ENCODE assay signal across 28 cellular contexts in the genomic region with DNA sequence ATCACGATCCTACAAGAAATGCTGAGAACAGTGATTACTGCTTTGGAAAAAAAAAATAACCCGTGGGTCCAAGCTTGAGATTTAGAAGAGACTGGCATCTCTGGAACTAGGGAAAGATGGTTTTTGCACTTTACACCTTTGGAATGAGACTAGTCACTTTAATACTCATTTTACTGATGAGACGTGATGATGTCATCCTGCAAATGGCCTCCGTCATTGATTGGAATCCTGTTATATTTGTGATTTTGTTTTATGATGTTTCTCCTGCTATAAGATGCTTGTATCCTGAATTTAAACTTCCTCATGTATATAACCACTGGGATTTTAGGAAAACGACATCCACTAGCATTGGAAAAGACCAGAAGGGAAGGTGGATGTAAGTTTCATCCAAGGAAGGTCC.
"Had no signal": no experiment of that assay in that cellular context is flagged by ENCODE, and none has a peak within 500 bp of the region (broad histone marks: within the 10 kb centered on the region; RNA-seq: fewer than 3 reads in every experiment).

No MANE protein-coding gene starts in this region.

- FAIRE-seq: frontal cortex, small intestine had no signal

- ATAC-seq: left lobe of liver; lower lobe of right lung; sciatic nerve; stimulated activated memory B cell treated with anti-CD40 and anti-IgM and Interleukin-4, amounts not matched to agents 10 μg/mL and 1 μg/mL and 100 μg/mL, for 72 hours had no signal

- H3K4me2 ChIP-seq: hepatocyte, SK-N-SH had no signal

- H3K4me3 ChIP-seq: adrenal gland, ascending aorta, hepatocyte, lower lobe of right lung, testis, upper lobe of left lung had no signal

- H3K27me3 ChIP-seq: adrenal gland, ascending aorta, brain microvascular endothelial cell, hepatocyte, testis, upper lobe of left lung had no signal

- H3K9me3 Mint-ChIP-seq: immature natural killer cell; naive B cell; stimulated activated memory B cell treated with anti-CD40 and anti-IgM and Interleukin-4, amounts not matched to agents 10 μg/mL and 1 μg/mL and 100 μg/mL, for 72 hours; T-helper 2 cell treated with Interferon-gamma antibody and Interleukin-4, amounts not matched to agents 5 μg/mL and 100 μg/mL, for 36 hours had no signal

- DNase-seq: activated CD4-positive, alpha-beta T cell treated with anti-CD3 and anti-CD28 coated beads for 1 hour; activated CD4-positive, alpha-beta T cell treated with anti-CD3 and anti-CD28 coated beads, Interleukin-2, amount 50 U/mL, for 4 hours; activated CD8-positive, alpha-beta memory T cell treated with anti-CD3 and anti-CD28 coated beads for 24 hours; activated CD8-positive, alpha-beta memory T cell treated with anti-CD3 and anti-CD28 coated beads, Interleukin-2, amount 50 U/mL, for 4 hours; activated gamma-delta T cell treated with Interleukin-2 at 50 U/mL for 16 hours; adrenal gland; brain microvascular endothelial cell; dermis blood vessel endothelial cell; effector CD8-positive, alpha-beta T cell; glutamatergic neuron; immature natural killer cell; lower lobe of right lung; naive B cell; nucleus accumbens; posterior cingulate gyrus; SK-N-SH; small intestine; stimulated activated CD4-positive, alpha-beta T cell treated with anti-CD3 and anti-CD28 coated beads, Interleukin-2, amount 100 ng/mL, for 24 hours; testis; upper lobe of left lung; WERI-Rb-1 had no signal

- H2AFZ ChIP-seq: hepatocyte had no signal

- H3K4me3 Mint-ChIP-seq: immature natural killer cell; stimulated activated memory B cell treated with anti-CD40 and anti-IgM and Interleukin-4, amounts not matched to agents 10 μg/mL and 1 μg/mL and 100 μg/mL, for 72 hours; T-helper 2 cell treated with Interferon-gamma antibody and Interleukin-4, amounts not matched to agents 5 μg/mL and 100 μg/mL, for 36 hours had no signal

- H3K27me3 Mint-ChIP-seq: naive B cell; stimulated activated memory B cell treated with anti-CD40 and anti-IgM and Interleukin-4, amounts not matched to agents 10 μg/mL and 1 μg/mL and 100 μg/mL, for 72 hours had no signal

- H3K9me3 ChIP-seq: adrenal gland, ascending aorta, lower lobe of right lung, SK-N-SH, testis, upper lobe of left lung had no signal

- H3K4me1 ChIP-seq: testis had no signal

- H3K9ac ChIP-seq: SK-N-SH had no signal

- H3K27ac ChIP-seq: adrenal gland, ascending aorta, brain microvascular endothelial cell, hepatocyte, lower lobe of right lung, testis, WERI-Rb-1 had no signal

- H3K27ac Mint-ChIP-seq: stimulated activated memory B cell treated with anti-CD40 and anti-IgM and Interleukin-4, amounts not matched to agents 10 μg/mL and 1 μg/mL and 100 μg/mL, for 72 hours; T-helper 2 cell treated with Interferon-gamma antibody and Interleukin-4, amounts not matched to agents 5 μg/mL and 100 μg/mL, for 36 hours had no signal

- H3K79me2 ChIP-seq: hepatocyte had no signal

- H3K36me3 ChIP-seq: adrenal gland, ascending aorta, brain microvascular endothelial cell, lower lobe of right lung, upper lobe of left lung, WERI-Rb-1 had no signal
